Comparison of ENCODE assay signal across 1 cellular context in the genomic region with DNA sequence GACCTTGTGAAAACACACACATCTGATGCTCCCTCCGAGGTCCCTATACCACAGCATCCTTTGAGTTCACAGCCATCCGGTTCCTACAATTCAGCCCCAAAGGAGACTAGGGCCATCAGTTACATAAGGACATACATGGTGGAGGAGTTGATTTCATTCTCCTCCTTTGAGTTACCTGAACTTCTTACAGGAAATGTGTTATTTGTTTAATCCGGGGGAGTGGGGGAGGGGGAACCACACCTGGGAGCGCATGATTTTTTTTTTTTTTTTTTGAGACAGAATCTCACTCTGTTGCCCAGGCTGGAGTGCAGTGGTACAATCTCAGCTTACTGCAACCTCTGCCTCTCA.
TF ChIP-seq lines count a peak whose summit lies in the region.

No MANE protein-coding gene starts in this region.

TF ChIP-seq in GM23338, 12 proteins besides CTCF, POLR2A, EP300 and RAD21 (continued from another document):
- TF ChIP-seq, protein P1, sequence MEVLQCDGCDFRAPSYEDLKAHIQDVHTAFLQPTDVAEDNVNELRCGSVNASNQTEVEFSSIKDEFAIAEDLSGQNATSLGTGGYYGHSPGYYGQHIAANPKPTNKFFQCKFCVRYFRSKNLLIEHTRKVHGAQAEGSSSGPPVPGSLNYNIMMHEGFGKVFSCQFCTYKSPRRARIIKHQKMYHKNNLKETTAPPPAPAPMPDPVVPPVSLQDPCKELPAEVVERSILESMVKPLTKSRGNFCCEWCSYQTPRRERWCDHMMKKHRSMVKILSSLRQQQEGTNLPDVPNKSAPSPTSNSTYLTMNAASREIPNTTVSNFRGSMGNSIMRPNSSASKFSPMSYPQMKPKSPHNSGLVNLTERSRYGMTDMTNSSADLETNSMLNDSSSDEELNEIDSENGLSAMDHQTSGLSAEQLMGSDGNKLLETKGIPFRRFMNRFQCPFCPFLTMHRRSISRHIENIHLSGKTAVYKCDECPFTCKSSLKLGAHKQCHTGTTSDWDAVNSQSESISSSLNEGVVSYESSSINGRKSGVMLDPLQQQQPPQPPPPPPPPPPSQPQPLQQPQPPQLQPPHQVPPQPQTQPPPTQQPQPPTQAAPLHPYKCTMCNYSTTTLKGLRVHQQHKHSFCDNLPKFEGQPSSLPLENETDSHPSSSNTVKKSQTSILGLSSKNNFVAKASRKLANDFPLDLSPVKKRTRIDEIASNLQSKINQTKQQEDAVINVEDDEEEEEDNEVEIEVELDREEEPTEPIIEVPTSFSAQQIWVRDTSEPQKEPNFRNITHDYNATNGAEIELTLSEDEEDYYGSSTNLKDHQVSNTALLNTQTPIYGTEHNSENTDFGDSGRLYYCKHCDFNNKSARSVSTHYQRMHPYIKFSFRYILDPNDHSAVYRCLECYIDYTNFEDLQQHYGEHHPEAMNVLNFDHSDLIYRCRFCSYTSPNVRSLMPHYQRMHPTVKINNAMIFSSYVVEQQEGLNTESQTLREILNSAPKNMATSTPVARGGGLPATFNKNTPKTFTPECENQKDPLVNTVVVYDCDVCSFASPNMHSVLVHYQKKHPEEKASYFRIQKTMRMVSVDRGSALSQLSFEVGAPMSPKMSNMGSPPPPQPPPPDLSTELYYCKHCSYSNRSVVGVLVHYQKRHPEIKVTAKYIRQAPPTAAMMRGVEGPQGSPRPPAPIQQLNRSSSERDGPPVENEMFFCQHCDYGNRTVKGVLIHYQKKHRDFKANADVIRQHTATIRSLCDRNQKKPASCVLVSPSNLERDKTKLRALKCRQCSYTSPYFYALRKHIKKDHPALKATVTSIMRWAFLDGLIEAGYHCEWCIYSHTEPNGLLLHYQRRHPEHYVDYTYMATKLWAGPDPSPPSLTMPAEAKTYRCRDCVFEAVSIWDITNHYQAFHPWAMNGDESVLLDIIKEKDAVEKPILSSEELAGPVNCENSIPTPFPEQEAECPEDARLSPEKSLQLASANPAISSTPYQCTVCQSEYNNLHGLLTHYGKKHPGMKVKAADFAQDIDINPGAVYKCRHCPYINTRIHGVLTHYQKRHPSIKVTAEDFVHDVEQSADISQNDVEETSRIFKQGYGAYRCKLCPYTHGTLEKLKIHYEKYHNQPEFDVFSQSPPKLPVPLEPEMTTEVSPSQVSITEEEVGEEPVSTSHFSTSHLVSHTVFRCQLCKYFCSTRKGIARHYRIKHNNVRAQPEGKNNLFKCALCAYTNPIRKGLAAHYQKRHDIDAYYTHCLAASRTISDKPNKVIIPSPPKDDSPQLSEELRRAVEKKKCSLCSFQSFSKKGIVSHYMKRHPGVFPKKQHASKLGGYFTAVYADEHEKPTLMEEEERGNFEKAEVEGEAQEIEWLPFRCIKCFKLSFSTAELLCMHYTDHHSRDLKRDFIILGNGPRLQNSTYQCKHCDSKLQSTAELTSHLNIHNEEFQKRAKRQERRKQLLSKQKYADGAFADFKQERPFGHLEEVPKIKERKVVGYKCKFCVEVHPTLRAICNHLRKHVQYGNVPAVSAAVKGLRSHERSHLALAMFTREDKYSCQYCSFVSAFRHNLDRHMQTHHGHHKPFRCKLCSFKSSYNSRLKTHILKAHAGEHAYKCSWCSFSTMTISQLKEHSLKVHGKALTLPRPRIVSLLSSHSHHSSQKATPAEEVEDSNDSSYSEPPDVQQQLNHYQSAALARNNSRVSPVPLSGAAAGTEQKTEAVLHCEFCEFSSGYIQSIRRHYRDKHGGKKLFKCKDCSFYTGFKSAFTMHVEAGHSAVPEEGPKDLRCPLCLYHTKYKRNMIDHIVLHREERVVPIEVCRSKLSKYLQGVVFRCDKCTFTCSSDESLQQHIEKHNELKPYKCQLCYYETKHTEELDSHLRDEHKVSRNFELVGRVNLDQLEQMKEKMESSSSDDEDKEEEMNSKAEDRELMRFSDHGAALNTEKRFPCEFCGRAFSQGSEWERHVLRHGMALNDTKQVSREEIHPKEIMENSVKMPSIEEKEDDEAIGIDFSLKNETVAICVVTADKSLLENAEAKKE (CRISPR knock-in tag; IDR thresholded peaks at IDR 0.05), result no peak
